In genomic region chr20:32501709-32502108, GRCh38 we compare ENCODE assay signal across 21 cellular contexts.
DNase-seq lines count a peak whose midpoint lies in the region; ATAC-seq and TF ChIP-seq lines count a peak whose summit lies in the region.
"Had no signal": no experiment of that assay in that cellular context is flagged by ENCODE, and none has a peak within 500 bp of the region (broad histone marks: within the 10 kb centered on the region; RNA-seq: fewer than 3 reads in every experiment).

No MANE protein-coding gene starts in this region.

- no peak overlapping the region for H3K27ac ChIP-seq in RWPE1
- no peak overlapping the region for H3K27ac ChIP-seq in fibroblast of lung (ENCODE audit: insufficient read depth, low read length)
- H3K27ac ChIP-seq: KMS-11, thoracic aorta, WERI-Rb-1 had no signal

- no peak overlapping the region for H2AFZ ChIP-seq in fibroblast of lung (ENCODE audit: low read length)

- no peaks in the 10 kb centered on the region for H3K36me3 ChIP-seq in fibroblast of lung (ENCODE audit: control insufficient read depth, insufficient read depth, low read length)
- H3K36me3 ChIP-seq: thoracic aorta had no signal

- H3K9me3 ChIP-seq in fibroblast of lung (ENCODE audit: control insufficient read depth, insufficient read depth, low read depth, low read length), result no peaks in the 10 kb centered on the region
- H3K9me3 ChIP-seq: thoracic aorta had no signal

- no peaks in the 10 kb centered on the region for H3K27me3 ChIP-seq in fibroblast of lung (ENCODE audit: control insufficient read depth, insufficient read depth, low read length)

- POLR2A ChIA-PET in RWPE1 (lab: Yijun Ruan, JAX; ENCODE audit: low non-redundant PET), result no interaction called here

- no peaks in the 10 kb centered on the region for H4K20me1 ChIP-seq in fibroblast of lung (ENCODE audit: control insufficient read depth, extremely low read depth, insufficient read depth, low read length)

- no peaks in the 10 kb centered on the region for H3K79me2 ChIP-seq in fibroblast of lung (ENCODE audit: control insufficient read depth, insufficient read depth, low read length)

- TF ChIP-seq CTCF in RWPE1 (conservative IDR thresholded peaks at IDR 0.05; ENCODE audit: low read depth) (no peak), fibroblast of lung (conservative IDR thresholded peaks at IDR 0.05 in 1 of 2, IDR thresholded peaks at IDR 0.05 in 1 of 2; ENCODE audit: low read depth in 1 of 2, low read length in 2 of 2) (no peak)

- peaks cover 0 to 5% of the 10 kb centered on the region in 2 donors for H3K36me3 Mint-ChIP-seq in activated naive CD4-positive, alpha-beta T cell treated with anti-CD3 and anti-CD28 coated beads, Interleukin-2, amount 50 U/mL, for 72 hours

- H3K4me1 ChIP-seq in fibroblast of lung (ENCODE audit: control insufficient read depth, extremely low read depth, insufficient read depth, low read length), result no peaks in the 10 kb centered on the region

- ATAC-seq in activated naive CD4-positive, alpha-beta T cell treated with anti-CD3 and anti-CD28 coated beads, Interleukin-2, amount 50 U/mL, for 72 hours, result peak; percentile 35 to 77
- peak; percentile 34 for ATAC-seq in stimulated activated naive CD8-positive, alpha-beta T cell treated with anti-CD3 and anti-CD28 coated beads, Interleukin-15, Interleukin-2, amounts not matched to agents 100 U/mL and 50 U/mL, for 24 hours
- no peak for ATAC-seq in GM18861 (IDR thresholded peaks at IDR 0.05; ENCODE audit: unreplicated experiment)
- ATAC-seq: right cardiac atrium had no signal

- no peak overlapping the region for H3K4me3 ChIP-seq in fibroblast of lung (replicated peaks in 1 of 4; ENCODE audit: control extremely low read depth in 1 of 4, insufficient read depth in 1 of 4, low read depth in 3 of 4, low read length in 4 of 4)
- H3K4me3 ChIP-seq: thoracic aorta had no signal

- no peaks in the 10 kb centered on the region for H3K9me3 Mint-ChIP-seq in activated naive CD4-positive, alpha-beta T cell treated with anti-CD3 and anti-CD28 coated beads, Interleukin-2, amount 50 U/mL, for 72 hours
- H3K9me3 Mint-ChIP-seq: activated T-helper 2 cell treated with anti-CD3 and anti-CD28 coated beads, Interferon-gamma antibody, Interleukin-2, Interleukin-4, amounts not matched to agents 10 μg/mL and 5 μg/mL and 100 μg/mL, durations not matched to agents 14 hours and 24 hours and 36 hours had no signal

- CTCF ChIA-PET in RWPE1 (lab: Yijun Ruan, JAX), result interaction anchor here (0.5 kb wide), 1 partner anchor 15 kb away, joined by 6 read pairs; no protein-coding TSS in a partner anchor

- H3K9ac ChIP-seq in fibroblast of lung (ENCODE audit: insufficient read depth, low read length), result no peak overlapping the region
- H3K9ac ChIP-seq: KMS-11 had no signal

- DNase-seq in activated naive CD4-positive, alpha-beta T cell treated with anti-CD3 and anti-CD28 coated beads, Interleukin-2, amount 50 U/mL, for 72 hours (ENCODE audit: low spot score in 2 of 2), result no peak
- DNase-seq in activated naive CD4-positive, alpha-beta T cell treated with Interleukin-2 at 50 U/mL for 16 hours, result no peak
- DNase-seq in RWPE1 (ENCODE audit: low spot score), result peak; percentile 53
- DNase-seq in fibroblast of lung (ENCODE audit: low read depth in 2 of 2), result peak; percentile 44 to 61
- DNase-seq in stimulated activated naive CD8-positive, alpha-beta T cell treated with anti-CD3 and anti-CD28 coated beads, Interleukin-15, Interleukin-2, amounts not matched to agents 100 U/mL and 50 U/mL, for 24 hours, result no peak
- no peak for DNase-seq in mesenteric fat pad (ENCODE audit: low spot score)
- DNase-seq in SKM-1 treated with dmso at 0.1 percent for 144 hours (lab: John Stamatoyannopoulos, UW; ENCODE audit: unreplicated experiment), result no peak
- DNase-seq: cerebellar nuclear complex; DMS79; effector memory CD4-positive, alpha-beta T cell; NCI-H1048; NCI-H526 treated with DMSO at 0.1 percent for 48 hours; right cardiac atrium; SHP77; stimulated activated CD4-positive, alpha-beta T cell treated with anti-CD3 and anti-CD28 coated beads, Interleukin-15, amount 100 ng/mL, for 24 hours; T-helper 2 cell; WERI-Rb-1 had no signal

- no peak overlapping the region for H3K27ac Mint-ChIP-seq in activated naive CD4-positive, alpha-beta T cell treated with anti-CD3 and anti-CD28 coated beads, Interleukin-2, amount 50 U/mL, for 72 hours
- H3K27ac Mint-ChIP-seq: activated T-helper 2 cell treated with anti-CD3 and anti-CD28 coated beads, Interferon-gamma antibody, Interleukin-2, Interleukin-4, amounts not matched to agents 10 μg/mL and 5 μg/mL and 100 μg/mL, durations not matched to agents 14 hours and 24 hours and 36 hours had no signal

- no peak overlapping the region for H3K4me2 ChIP-seq in fibroblast of lung (ENCODE audit: extremely low read depth, insufficient read depth, low read length)
- H3K4me2 ChIP-seq: KMS-11 had no signal

Comparison
In these comparisons a context has a peak if more than half of its experiments do, and no peak if none do; other contexts are left out.
1. DNase-seq: peak in RWPE1 (single experiment) and fibroblast of lung (2 of 2); none in activated naive CD4-positive, alpha-beta T cell treated with anti-CD3 and anti-CD28 coated beads, Interleukin-2, amount 50 U/mL, for 72 hours (0 of 2), activated naive CD4-positive, alpha-beta T cell treated with Interleukin-2 at 50 U/mL for 16 hours (single experiment), stimulated activated naive CD8-positive, alpha-beta T cell treated with anti-CD3 and anti-CD28 coated beads, Interleukin-15, Interleukin-2, amounts not matched to agents 100 U/mL and 50 U/mL, for 24 hours (single experiment), mesenteric fat pad (single experiment) and SKM-1 treated with dmso at 0.1 percent for 144 hours (single experiment).